Comparison of ENCODE assay signal across 8 cellular contexts in the genomic region with DNA sequence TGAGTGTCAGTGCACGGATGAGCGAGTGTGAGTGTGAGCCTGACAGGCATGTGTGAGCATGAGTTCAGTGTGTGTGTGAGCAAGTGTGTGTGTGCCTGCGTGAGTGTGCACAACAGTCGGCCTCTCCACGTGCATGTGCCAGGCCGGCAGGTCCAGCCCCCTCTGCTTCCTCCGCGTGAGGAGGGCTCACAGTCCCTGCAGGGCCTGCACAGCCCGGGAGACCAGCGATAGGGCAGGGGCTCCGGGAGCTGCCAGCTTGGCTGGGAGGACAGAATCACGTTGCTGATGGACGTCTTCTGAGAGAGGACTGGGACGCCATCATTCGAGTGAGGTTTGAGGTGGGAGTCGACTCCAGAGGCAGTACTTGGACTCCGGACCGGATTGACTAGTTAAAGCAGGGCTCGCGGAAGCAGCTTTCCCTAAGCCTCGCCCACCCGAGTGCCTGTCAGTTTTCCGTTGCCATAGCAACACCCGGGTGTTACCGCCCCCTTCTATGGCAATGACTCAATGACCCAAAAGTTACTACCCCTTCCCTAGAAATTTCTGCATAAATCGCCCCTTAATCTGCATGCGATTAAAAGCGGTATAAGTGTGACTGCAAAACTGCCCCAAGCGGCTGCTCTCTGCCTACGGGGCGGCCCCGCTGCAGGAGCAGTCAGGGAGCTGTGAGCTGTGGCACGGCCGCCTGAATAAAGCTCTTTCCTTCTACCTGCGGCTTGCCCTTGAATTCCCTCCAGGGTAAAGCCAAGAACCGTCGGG. TPM values are rescaled to one million over a fixed set of nuclear protein-coding genes. Genes with fewer than 3 reads are reported as not detected.
DNase-seq lines count a peak whose midpoint lies in the region; ATAC-seq, FAIRE-seq and TF ChIP-seq lines count a peak whose summit lies in the region.

No MANE protein-coding gene starts in this region.

- intact Hi-C loops in left cardiac atrium (cut with DNase I): no loop called here
- intact Hi-C loops in posterior vena cava (cut with DNase I): no loop called here

- no peaks in the 10 kb centered on the region for H3K9me3 Mint-ChIP-seq in type B pancreatic cell

- peak; percentile 89 for FAIRE-seq in GM12891 (lab: Jason Lieb, UNC)

- TF ChIP-seq CTCF in type B pancreatic cell (conservative IDR thresholded peaks at IDR 0.05): peak; percentile 34

- peaks cover 16% of the 10 kb centered on the region for H3K27me3 Mint-ChIP-seq in type B pancreatic cell

- DNase-seq in GM12891 (ENCODE audit: insufficient read length, low spot score): peak; percentile 66
- peak; percentile 7 for DNase-seq in RPMI8226
- DNase-seq in activated naive CD8-positive, alpha-beta T cell treated with anti-CD3 and anti-CD28 coated beads, Interleukin-2, amount 50 U/mL, for 16 hours (ENCODE audit: low read depth, low spot score): peak; percentile 48
- DNase-seq in left cardiac atrium: peak; percentile 81
- DNase-seq in posterior vena cava (ENCODE audit: low spot score): peak; percentile 88
- DNase-seq in type B pancreatic cell (ENCODE audit: extremely low spot score, unreplicated experiment): no peak
- no peak for DNase-seq in NCI-H146 treated with DMSO at 0.1 percent for 48 hours (lab: John Stamatoyannopoulos, UW; ENCODE audit: unreplicated experiment)

- H3K4me1 Mint-ChIP-seq in type B pancreatic cell (ENCODE audit: unreplicated experiment): peaks cover 12% of the 10 kb centered on the region

- TF ChIP-seq POLR2A in GM12891 (IDR thresholded peaks at IDR 0.05; ENCODE audit: low read depth, low read length): no peak

- H3K36me3 Mint-ChIP-seq in type B pancreatic cell: no peaks in the 10 kb centered on the region

- H3K4me3 Mint-ChIP-seq in type B pancreatic cell: peak overlapping the region; percentile 89

- H3K27ac Mint-ChIP-seq in type B pancreatic cell: peak overlapping the region; percentile 41

- ATAC-seq in HG02759 (IDR thresholded peaks at IDR 0.05; ENCODE audit: unreplicated experiment) (peak; percentile 55), left cardiac atrium (peak; percentile 68 to 86)

TF ChIP-seq in GM12891, 5 proteins besides CTCF, POLR2A, EP300 and RAD21:
- no peak for TF ChIP-seq PAX5 (IDR thresholded peaks at IDR 0.05; ENCODE audit: insufficient read depth, low read length, severe bottlenecking)
- TF ChIP-seq POU2F2 (IDR thresholded peaks at IDR 0.05; ENCODE audit: low read depth, low read length): peak; percentile 38; the same call in 1 of the 2 replicates

RNA-seq across cellular contexts. Expression of gene CFAP46, which starts 19.7 kb away (rescaled TPM):
- 1.5 TPM for polyA plus RNA-seq in GM12891 (2012; ENCODE audit: low read depth, missing spikeins)
- 1 to 10 TPM; 1.2 to 1.7 TPM for total RNA-seq in left cardiac atrium
- total RNA-seq in posterior vena cava: under 1 TPM; 0.14 to 0.81 TPM
- total RNA-seq in type B pancreatic cell (ENCODE audit: low replicate concordance): 2.9 and 10.9 TPM in 2 replicates

Comparison
In these comparisons a context has a peak if more than half of its experiments do, and no peak if none do; other contexts are left out.
1. DNase-seq: peak in GM12891 (single experiment), RPMI8226 (single experiment), activated naive CD8-positive, alpha-beta T cell treated with anti-CD3 and anti-CD28 coated beads, Interleukin-2, amount 50 U/mL, for 16 hours (single experiment), left cardiac atrium (single experiment) and posterior vena cava (single experiment); none in type B pancreatic cell (single experiment) and NCI-H146 treated with DMSO at 0.1 percent for 48 hours (single experiment).